24 cellular contexts compared by ENCODE assay signal in genomic region chr12:27545666-27546065, GRCh38. TPM values are rescaled to one million over a fixed set of nuclear protein-coding genes. Genes with fewer than 3 reads are reported as not detected.
DNase-seq lines count a peak whose midpoint lies in the region; ATAC-seq and TF ChIP-seq lines count a peak whose summit lies in the region.
"Had no signal": no experiment of that assay in that cellular context is flagged by ENCODE, and none has a peak within 500 bp of the region (broad histone marks: within the 10 kb centered on the region; RNA-seq: fewer than 3 reads in every experiment).

No MANE protein-coding gene starts in this region.

- TF ChIP-seq EP300 in transverse colon (IDR thresholded peaks at IDR 0.05; ENCODE audit: low read depth): no peak

- BruUV-seq in Calu3 (replicated peaks; lab: Mats Ljungman, UMichigan) (no TSS peak), Panc1 (replicated peaks; lab: Mats Ljungman, UMichigan) (no TSS peak)

- CTCF ChIA-PET in Calu3 (lab: Charles Lee): no interaction called here
- CTCF ChIA-PET in Panc1 (lab: Charles Lee): no interaction called here

- no peaks in the 10 kb centered on the region for H3K9me3 Mint-ChIP-seq in Calu3 (ENCODE audit: low read depth, unreplicated experiment)
- H3K9me3 Mint-ChIP-seq: activated T-cell treated with anti-CD3 and anti-CD28 coated beads, Interleukin-2, amount 50 U/mL, for 24 hours; T-helper 1 cell treated with Interleukin-12 subunit alpha and Interleukin-12 subunit beta and Interleukin-4 antibody, amounts not matched to agents 30 μg/mL and 1 μg/mL, for 36 hours had no signal

- POLR2A ChIA-PET in Panc1 (lab: Charles Lee): interaction anchor here (0.6 kb wide), 1 partner anchor 16 kb away, joined by 3 read pairs; no protein-coding TSS in a partner anchor

- TF ChIP-seq CTCF in Calu3 (IDR thresholded peaks at IDR 0.05; ENCODE audit: unreplicated experiment): no peak
- TF ChIP-seq CTCF in Panc1 (IDR thresholded peaks at IDR 0.05): no peak
- TF ChIP-seq CTCF in esophagus squamous epithelium (IDR thresholded peaks at IDR 0.05): no peak
- TF ChIP-seq CTCF in transverse colon (IDR thresholded peaks at IDR 0.05): no peak

- H3K36me3 Mint-ChIP-seq in Calu3 (ENCODE audit: insufficient read depth, unreplicated experiment): peaks cover 15% of the 10 kb centered on the region

- H3K4me1 Mint-ChIP-seq in Calu3 (ENCODE audit: low read depth, unreplicated experiment): peaks cover 40% of the 10 kb centered on the region

- H3K36me3 ChIP-seq in Panc1 (ENCODE audit: control insufficient read depth, insufficient read depth, low read length): no peaks in the 10 kb centered on the region
- no peaks in the 10 kb centered on the region for H3K36me3 ChIP-seq in esophagus squamous epithelium
- H3K36me3 ChIP-seq in skeletal muscle satellite cell (ENCODE audit: insufficient read depth, low read length): peaks cover 5% of the 10 kb centered on the region
- no peaks in the 10 kb centered on the region for H3K36me3 ChIP-seq in transverse colon
- no peaks in the 10 kb centered on the region for H3K36me3 ChIP-seq in GM23248 (ENCODE audit: low read depth)
- H3K36me3 ChIP-seq: neural progenitor cell had no signal

- TF ChIP-seq POLR2A in esophagus squamous epithelium (IDR thresholded peaks at IDR 0.05) (no peak), transverse colon (IDR thresholded peaks at IDR 0.05) (no peak)

- H3F3A ChIP-seq in GM23248 (ENCODE audit: insufficient read depth): peaks cover 56% of the 10 kb centered on the region

- no peaks in the 10 kb centered on the region for H4K20me1 ChIP-seq in GM23248 (ENCODE audit: insufficient read depth)

- peak overlapping the region; percentile 43 for H3K4me2 ChIP-seq in skeletal muscle satellite cell (ENCODE audit: low read length)
- H3K4me2 ChIP-seq in GM23248 (ENCODE audit: unreplicated experiment): no peak overlapping the region
- H3K4me2 ChIP-seq: BLaER1 treated with 17β-estradiol and CSF1 and Interleukin-3, amounts not matched to agents 10 nM and 100 nM; neural progenitor cell had no signal

- peaks cover 91% of the 10 kb centered on the region for H3K79me2 ChIP-seq in GM23248 (ENCODE audit: insufficient read depth)

- ATAC-seq in Panc1: no peak
- ATAC-seq: activated CD4-positive, alpha-beta T cell treated with anti-CD3 and anti-CD28 coated beads for 36 hours; left colon had no signal

- 66 to 83% methylated on average over 9 of the region's 9 CpGs for WGBS in esophagus squamous epithelium, 2 donors
- WGBS in transverse colon (ENCODE audit: low coverage in 1 of 2), 2 donors: 84 to 88% methylated on average over 6 to 9 of the region's 9 CpGs
- WGBS in GM23248 (ENCODE audit: low coverage in 1 of 2, low lambda C conversion rate in 2 of 2, missing lambda C conversion rate in 2 of 2), 2 experiments: 84 to 85% methylated on average over 9 of the region's 9 CpGs

- H3K27me3 ChIP-seq in Panc1 (ENCODE audit: control insufficient read depth, insufficient read depth, low read length) (no peaks in the 10 kb centered on the region), esophagus squamous epithelium (no peaks in the 10 kb centered on the region), skeletal muscle satellite cell (ENCODE audit: control insufficient read depth, insufficient read depth, low read length) (no peaks in the 10 kb centered on the region), transverse colon (no peaks in the 10 kb centered on the region), GM23248 (replicated peaks; ENCODE audit: insufficient read depth) (no peaks in the 10 kb centered on the region)
- H3K27me3 ChIP-seq: BLaER1 treated with 17β-estradiol and CSF1 and Interleukin-3, amounts not matched to agents 10 nM and 100 nM; neural progenitor cell had no signal

- peaks cover 64% of the 10 kb centered on the region for H3K4me1 ChIP-seq in Panc1 (ENCODE audit: control insufficient read depth, insufficient read depth, low read length)
- H3K4me1 ChIP-seq in esophagus squamous epithelium: peaks cover 33 to 86% (median 34%) of the 10 kb centered on the region in 3 donors
- H3K4me1 ChIP-seq in skeletal muscle satellite cell (ENCODE audit: control insufficient read depth, insufficient read depth, low read length): peaks cover 75% of the 10 kb centered on the region
- H3K4me1 ChIP-seq in transverse colon: peaks cover 8 to 31% (median 17%) of the 10 kb centered on the region in 4 donors
- peaks cover 51% of the 10 kb centered on the region for H3K4me1 ChIP-seq in GM23248 (ENCODE audit: insufficient read depth)

- no peak for DNase-seq in Calu3
- no peak for DNase-seq in Panc1 (ENCODE audit: low read depth, low spot score)
- no peak for DNase-seq in esophagus squamous epithelium (lab: John Stamatoyannopoulos, UW)
- DNase-seq in cerebellar cortex (ENCODE audit: low spot score): no peak
- no peak for DNase-seq in transverse colon
- DNase-seq in NOMO-1 treated with dmso at 0.1 percent for 144 hours (lab: John Stamatoyannopoulos, UW; ENCODE audit: unreplicated experiment): no peak
- no peak for DNase-seq in GM23248
- DNase-seq: activated CD4-positive, alpha-beta T cell treated with anti-CD3 and anti-CD28 coated beads for 36 hours; activated gamma-delta T cell treated with Interleukin-2 at 50 U/mL for 16 hours; activated T-cell treated with anti-CD3 and anti-CD28 coated beads, Interleukin-2, amount 50 U/mL, for 24 hours; EL; left colon; NCI-H1092; NCI-H187; NCI-H226; NCI-H748 treated with DMSO at 0.1 percent for 48 hours; posterior cingulate gyrus; RPMI8226; stimulated activated CD4-positive, alpha-beta T cell treated with anti-CD3 and anti-CD28 coated beads, Interleukin-1b, Interleukin-23, amount 100 ng/mL, for 48 hours had no signal

- in situ Hi-C loops in Panc1 (cut with HindIII; ENCODE audit: low pct_unique_long_range_greater_than_20kb, low sequenced_read_pairs) (no loop called here), transverse colon (cut with MboI; ENCODE audit: low pct_ligation_motif_present in 1 of 4, low pct_unique_long_range_greater_than_20kb in 1 of 4, low sequenced_read_pairs in 3 of 4) (no loop called here), GM23248 (cut with MboI) (no loop called here)

- H3K9me3 ChIP-seq in Panc1 (ENCODE audit: control insufficient read depth, insufficient read depth, low read depth, low read length) (no peaks in the 10 kb centered on the region), esophagus squamous epithelium (no peaks in the 10 kb centered on the region), skeletal muscle satellite cell (replicated peaks; ENCODE audit: low read length) (no peaks in the 10 kb centered on the region), transverse colon (no peaks in the 10 kb centered on the region), GM23248 (ENCODE audit: low read depth) (no peaks in the 10 kb centered on the region)

- H3K4me3 ChIP-seq in Panc1 (ENCODE audit: low read depth in 2 of 2, low read length in 2 of 2): no peak overlapping the region
- H3K4me3 ChIP-seq in esophagus squamous epithelium: no peak overlapping the region
- peak overlapping the region; percentile 15 for H3K4me3 ChIP-seq in skeletal muscle satellite cell (ENCODE audit: low read length)
- no peak overlapping the region for H3K4me3 ChIP-seq in transverse colon
- H3K4me3 ChIP-seq in GM23248: no peak overlapping the region
- H3K4me3 ChIP-seq: BLaER1 treated with 17β-estradiol and CSF1 and Interleukin-3, amounts not matched to agents 10 nM and 100 nM; neural progenitor cell; SK-N-MC had no signal

- H3K27ac Mint-ChIP-seq in Calu3 (ENCODE audit: unreplicated experiment): peak overlapping the region; percentile 45
- H3K27ac Mint-ChIP-seq: activated CD4-positive, alpha-beta T cell treated with anti-CD3 and anti-CD28 coated beads for 36 hours; activated T-cell treated with anti-CD3 and anti-CD28 coated beads, Interleukin-2, amount 50 U/mL, for 24 hours; neural progenitor cell; T-helper 1 cell treated with Interleukin-12 subunit alpha and Interleukin-12 subunit beta and Interleukin-4 antibody, amounts not matched to agents 30 μg/mL and 1 μg/mL, for 36 hours had no signal

- H3K27ac ChIP-seq in Panc1 (ENCODE audit: low read length) (peak overlapping the region; percentile 67), esophagus squamous epithelium (peak overlapping the region in 3 of 4 donors; percentile 52 to 73 (median 71)), transverse colon (no peak overlapping the region), GM23248 (no peak overlapping the region)
- H3K27ac ChIP-seq: neural progenitor cell, SK-N-MC had no signal

- no peaks in the 10 kb centered on the region for H3K27me3 Mint-ChIP-seq in Calu3 (ENCODE audit: unreplicated experiment)

- H3K9me2 ChIP-seq in GM23248 (ENCODE audit: insufficient read depth): no peaks in the 10 kb centered on the region

- H3K4me3 Mint-ChIP-seq in Calu3 (ENCODE audit: low read depth, unreplicated experiment): no peak overlapping the region
- H3K4me3 Mint-ChIP-seq: activated CD4-positive, alpha-beta T cell treated with anti-CD3 and anti-CD28 coated beads for 36 hours; activated T-cell treated with anti-CD3 and anti-CD28 coated beads, Interleukin-2, amount 50 U/mL, for 24 hours; neural progenitor cell; T-helper 1 cell treated with Interleukin-12 subunit alpha and Interleukin-12 subunit beta and Interleukin-4 antibody, amounts not matched to agents 30 μg/mL and 1 μg/mL, for 36 hours had no signal

- no peak overlapping the region for H2AFZ ChIP-seq in GM23248
- H2AFZ ChIP-seq: neural progenitor cell had no signal

- H3K9ac ChIP-seq in skeletal muscle satellite cell (ENCODE audit: low read depth, low read length): peak overlapping the region; percentile 20
- no peak overlapping the region for H3K9ac ChIP-seq in GM23248
- H3K9ac ChIP-seq: BLaER1 treated with 17β-estradiol and CSF1 and Interleukin-3, amounts not matched to agents 10 nM and 100 nM; neural progenitor cell had no signal

- intact Hi-C loops in Calu3 (cut with micrococcal nuclease; ENCODE audit: unreplicated experiment) (no loop called here), Panc1 (cut with micrococcal nuclease; ENCODE audit: unreplicated experiment) (no loop called here), esophagus squamous epithelium (cut with DNase I) (no loop called here), transverse colon (cut with DNase I; ENCODE audit: low total_unique reads) (no loop called here)

RNA-seq across cellular contexts. Expression of gene PPFIBP1, which starts 21.7 kb away (rescaled TPM):
- 58.7 and 64.8 TPM in 2 replicates for total RNA-seq in Calu3 (2022)
- 88.6 TPM for total RNA-seq in Panc1 (2021; ENCODE audit: unreplicated experiment)
- 36.9 TPM for polyA plus RNA-seq in Panc1 (2012; ENCODE audit: insufficient read length)
- total RNA-seq in esophagus squamous epithelium: 10 to 100 TPM; 41.9 to 62.6 (median 46.7) TPM
- 122 and 189 TPM in 2 replicates for total RNA-seq in skeletal muscle satellite cell (2012; rRNA removed)
- 10 to 100 TPM; 15.3 to 52.9 (median 39.8) TPM for total RNA-seq in transverse colon
- total RNA-seq in GM23248 (2014; rRNA removed; shearing (Covaris generic)): 99.7 and 101 TPM in 2 replicates
- polyA plus RNA-seq in GM23248 (2016; fragmentation: Nextera tagmentation; extraction: Ambion mirVana): 80.2 and 86.0 TPM in 2 replicates

Comparison
In these comparisons a context has a peak if more than half of its experiments do, and no peak if none do; other contexts are left out.
1. H3K27ac ChIP-seq: peak in Panc1 (single experiment) and esophagus squamous epithelium (3 of 4); none in transverse colon (0 of 4) and GM23248 (single experiment).